1 cellular context compared by ENCODE assay signal in the genomic region with DNA sequence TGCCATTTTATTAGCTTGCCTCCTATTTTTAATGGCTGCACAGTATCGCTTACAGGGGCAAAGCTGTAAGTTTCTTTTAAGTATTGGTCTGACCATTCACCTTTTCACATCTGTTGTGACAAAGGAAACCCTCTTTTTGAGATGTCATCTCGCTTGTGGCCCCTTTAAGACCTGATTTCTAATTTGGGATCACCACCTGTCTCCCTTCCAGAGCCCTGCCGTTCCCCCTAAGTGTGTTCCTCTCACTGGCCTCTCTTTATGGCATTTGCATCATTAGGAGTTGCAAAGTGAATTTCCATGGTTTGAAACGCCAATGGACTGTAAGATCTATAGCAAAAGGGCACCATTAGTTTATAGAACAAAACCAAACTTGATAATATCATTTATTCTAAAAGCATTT.
TF ChIP-seq lines count a peak whose summit lies in the region.

No MANE protein-coding gene starts in this region.

TF ChIP-seq in GM12878, 131 proteins besides CTCF, POLR2A, EP300 and RAD21:
- no peak for TF ChIP-seq IKZF1 (conservative IDR thresholded peaks at IDR 0.05)
- no peak for TF ChIP-seq CBX5 (IDR thresholded peaks at IDR 0.05; ENCODE audit: low read depth)
- no peak for TF ChIP-seq SIX5 (IDR thresholded peaks at IDR 0.05; ENCODE audit: low read depth, low read length, severe bottlenecking)
- TF ChIP-seq STAT1 (conservative IDR thresholded peaks at IDR 0.05) = no peak
- TF ChIP-seq MTA2 (IDR thresholded peaks at IDR 0.05; ENCODE audit: low read depth) = no peak
- no peak for TF ChIP-seq CBX3 (IDR thresholded peaks at IDR 0.05; ENCODE audit: borderline replicate concordance, low read depth)
- TF ChIP-seq TCF3 (IDR thresholded peaks at IDR 0.05; ENCODE audit: borderline replicate concordance, insufficient read depth, low read depth, low read length) = no peak
- TF ChIP-seq STAT3 (IDR thresholded peaks at IDR 0.05; ENCODE audit: low read depth, low read length) = no peak
- no peak for TF ChIP-seq FOS (IDR thresholded peaks at IDR 0.05; ENCODE audit: borderline replicate concordance, extremely low read depth, insufficient read length)
- TF ChIP-seq LARP7 (IDR thresholded peaks at IDR 0.05) = no peak
- no peak for TF ChIP-seq NKRF (conservative IDR thresholded peaks at IDR 0.05)
- no peak for TF ChIP-seq SREBF2 (IDR thresholded peaks at IDR 0.05; ENCODE audit: low read length)
- TF ChIP-seq HDAC2 (IDR thresholded peaks at IDR 0.05) = no peak
- TF ChIP-seq MEF2B (IDR thresholded peaks at IDR 0.05; ENCODE audit: partially characterized antibody, poor library complexity, severe bottlenecking) = no peak
- no peak for TF ChIP-seq SMAD1 (IDR thresholded peaks at IDR 0.05; ENCODE audit: low read depth, partially characterized antibody)
- no peak for TF ChIP-seq MYB (IDR thresholded peaks at IDR 0.05; ENCODE audit: borderline replicate concordance, low read depth, low read length)
- no peak for TF ChIP-seq TBL1XR1 (IDR thresholded peaks at IDR 0.05; ENCODE audit: low read depth, low read length)
- no peak for TF ChIP-seq MYC (IDR thresholded peaks at IDR 0.05; ENCODE audit: insufficient read depth, insufficient read length, insufficient replicate concordance, low read length, severe bottlenecking)
- TF ChIP-seq ETV6 (conservative IDR thresholded peaks at IDR 0.05 in 1 of 2, IDR thresholded peaks at IDR 0.05 in 1 of 2; ENCODE audit: borderline replicate concordance in 1 of 2, low read depth in 1 of 2) = no peak
- TF ChIP-seq CUX1 (IDR thresholded peaks at IDR 0.05; ENCODE audit: insufficient replicate concordance, low read depth, low read length) = no peak
TF ChIP-seq in GM12878: peak in this region for 0.
